8 cellular contexts compared by ENCODE assay signal in genomic region chr11:65471410-65471762, GRCh38. TPM values are rescaled to one million over a fixed set of nuclear protein-coding genes. Genes with fewer than 3 reads are reported as not detected.
DNase-seq lines count a peak whose midpoint lies in the region; ATAC-seq and TF ChIP-seq lines count a peak whose summit lies in the region.

No MANE protein-coding gene starts in this region.

- intact Hi-C loops in sciatic nerve (cut with DNase I) = no loop called here

- no peaks in the 10 kb centered on the region for H3K36me3 ChIP-seq in right atrium auricular region

- H3K9me3 ChIP-seq in right atrium auricular region = no peaks in the 10 kb centered on the region

- H3K27ac ChIP-seq in angular gyrus (ENCODE audit: low read depth, low read length) (peak overlapping the region; percentile 96), right atrium auricular region (peak overlapping the region; percentile 99)

- H3K27me3 ChIP-seq in right atrium auricular region = no peaks in the 10 kb centered on the region

- TF ChIP-seq CTCF in right atrium auricular region (IDR thresholded peaks at IDR 0.05) = peak; percentile 48 to 70

- peaks cover 0 to 40% of the 10 kb centered on the region in 2 donors for H3K4me1 ChIP-seq in right atrium auricular region

- H3K4me3 ChIP-seq in right atrium auricular region = peak overlapping the region; percentile 16 to 37

- peak; percentile 37 for DNase-seq in stimulated activated CD4-positive, alpha-beta T cell treated with anti-CD3 and anti-CD28 coated beads, Interleukin-15, amount 100 ng/mL, for 24 hours
- no peak for DNase-seq in stimulated activated CD4-positive, alpha-beta T cell treated with anti-CD3 and anti-CD28 coated beads, Interleukin-4, amount 100 ng/mL, for 4 hours
- DNase-seq in NCI-H446 treated with DMSO at 0.1 percent for 48 hours (lab: John Stamatoyannopoulos, UW) (peak; percentile 60), right atrium auricular region (ENCODE audit: low spot score) (no peak), sciatic nerve (ENCODE audit: low spot score) (no peak), NCI-H510A (lab: John Stamatoyannopoulos, UW) (no peak), DMS79 treated with DMSO at 0.1 percent for 48 hours (lab: John Stamatoyannopoulos, UW) (no peak)

- peak; percentile 82 for ATAC-seq in sciatic nerve

RNA-seq across cellular contexts. Expression of gene MALAT1, which starts 27.5 kb away (rescaled TPM):
- total RNA-seq in right atrium auricular region (1,000 to 10,000 TPM; 2,120 to 2,577 TPM), sciatic nerve (14,857 TPM)

RNA-seq across cellular contexts. Expression of gene NEAT1, which starts 48.8 kb away (rescaled TPM):
- total RNA-seq in right atrium auricular region = 10 to 100 TPM; 43.7 to 52.5 TPM
- 1,255 TPM for total RNA-seq in sciatic nerve

RNA-seq across cellular contexts. Expression of gene SCYL1, which starts 53.5 kb away (rescaled TPM):
- total RNA-seq in right atrium auricular region (10 to 100 TPM; 71.8 to 89.7 TPM), sciatic nerve (64.0 TPM)

Comparison
In these comparisons a context has a peak if more than half of its experiments do, and no peak if none do; other contexts are left out.
1. DNase-seq: peak in stimulated activated CD4-positive, alpha-beta T cell treated with anti-CD3 and anti-CD28 coated beads, Interleukin-15, amount 100 ng/mL, for 24 hours (single experiment) and NCI-H446 treated with DMSO at 0.1 percent for 48 hours (single experiment); none in stimulated activated CD4-positive, alpha-beta T cell treated with anti-CD3 and anti-CD28 coated beads, Interleukin-4, amount 100 ng/mL, for 4 hours (0 of 2), right atrium auricular region (single experiment), sciatic nerve (single experiment), NCI-H510A (single experiment) and DMS79 treated with DMSO at 0.1 percent for 48 hours (single experiment).
2. RNA of gene NEAT1, which starts 48.8 kb away (total RNA-seq): 1,255 TPM in sciatic nerve (single experiment); 43.7 to 52.5 TPM in right atrium auricular region; every median in the first group is over 10 times any median in the second.